ENCODE assay signal across 8 cellular contexts in genomic region chr13:24922390-24923304, GRCh38.
DNase-seq lines count a peak whose midpoint lies in the region; ATAC-seq and TF ChIP-seq lines count a peak whose summit lies in the region.

No MANE protein-coding gene starts in this region.

- H3K4me1 ChIP-seq in breast epithelium: no peaks in the 10 kb centered on the region
- H3K4me1 ChIP-seq in skeletal muscle tissue (ENCODE audit: control insufficient read depth in 3 of 3, insufficient read depth in 3 of 3, low read length in 3 of 3): peaks cover 4 to 10% (median 5%) of the 10 kb centered on the region in 3 donors

- peak; percentile 93 for ATAC-seq in GM18868 (IDR thresholded peaks at IDR 0.05; ENCODE audit: unreplicated experiment)
- peak; percentile 81 for ATAC-seq in HG03103 (IDR thresholded peaks at IDR 0.05; ENCODE audit: low read depth, unreplicated experiment)

- H3K36me3 ChIP-seq in breast epithelium (no peaks in the 10 kb centered on the region), skeletal muscle tissue (ENCODE audit: control insufficient read depth in 3 of 3, insufficient read depth in 3 of 3, low read length in 3 of 3) (no peaks in the 10 kb centered on the region)

- H3K9ac ChIP-seq in skeletal muscle tissue (ENCODE audit: low read depth in 1 of 3, low read length in 3 of 3): peak overlapping the region; percentile 90 to 93 (median 92)

- no peaks in the 10 kb centered on the region for H3K9me3 ChIP-seq in breast epithelium
- no peaks in the 10 kb centered on the region for H3K9me3 ChIP-seq in iPS-18c (ENCODE audit: control insufficient read depth, insufficient read depth, low read length)
- H3K9me3 ChIP-seq in skeletal muscle tissue (ENCODE audit: control insufficient read depth in 3 of 3, low read length in 3 of 3): no peaks in the 10 kb centered on the region

- TF ChIP-seq CTCF in VCaP (conservative IDR thresholded peaks at IDR 0.05): no peak
- TF ChIP-seq CTCF in breast epithelium (IDR thresholded peaks at IDR 0.05): no peak

- H3K4me3 ChIP-seq in breast epithelium (peak overlapping the region; percentile 75 to 94 (median 89)), iPS-18c (ENCODE audit: insufficient read depth, low read depth, low read length) (peak overlapping the region; percentile 86), skeletal muscle tissue (ENCODE audit: low read length in 3 of 3) (peak overlapping the region; percentile 86 to 91 (median 91))

- TF ChIP-seq POLR2A in breast epithelium (IDR thresholded peaks at IDR 0.05): no peak

- in situ Hi-C loops in ACHN (cut with HindIII; ENCODE audit: low pct_ligation_motif_present, low pct_unique_long_range_greater_than_20kb, low sequenced_read_pairs): no loop called here

- peak; percentile 96 for DNase-seq in ACHN
- peak; percentile 82 for DNase-seq in NCI-H2196 (lab: John Stamatoyannopoulos, UW; ENCODE audit: unreplicated experiment)
- peak; percentile 93 to 95 for DNase-seq in breast epithelium (ENCODE audit: low spot score in 2 of 2)

- intact Hi-C loops in breast epithelium (cut with DNase I; ENCODE audit: low total_unique reads): no loop called here

- H3K27me3 ChIP-seq in breast epithelium: no peaks in the 10 kb centered on the region
- no peaks in the 10 kb centered on the region for H3K27me3 ChIP-seq in skeletal muscle tissue (ENCODE audit: control insufficient read depth in 3 of 3, insufficient read depth in 3 of 3, low read length in 3 of 3)

- peak overlapping the region; percentile 88 for H3K27ac ChIP-seq in VCaP
- peak overlapping the region; percentile 81 to 91 for H3K27ac ChIP-seq in breast epithelium
- H3K27ac ChIP-seq in skeletal muscle tissue (ENCODE audit: low read depth, low read length): peak overlapping the region; percentile 95

Comparison
In these comparisons a context has a peak if more than half of its experiments do, and no peak if none do; other contexts are left out.
1. Peak in every context shown above with its lines: DNase-seq, ATAC-seq, H3K4me3 ChIP-seq and H3K27ac ChIP-seq.